ENCODE assay signal across 1 cellular context in the genomic region with DNA sequence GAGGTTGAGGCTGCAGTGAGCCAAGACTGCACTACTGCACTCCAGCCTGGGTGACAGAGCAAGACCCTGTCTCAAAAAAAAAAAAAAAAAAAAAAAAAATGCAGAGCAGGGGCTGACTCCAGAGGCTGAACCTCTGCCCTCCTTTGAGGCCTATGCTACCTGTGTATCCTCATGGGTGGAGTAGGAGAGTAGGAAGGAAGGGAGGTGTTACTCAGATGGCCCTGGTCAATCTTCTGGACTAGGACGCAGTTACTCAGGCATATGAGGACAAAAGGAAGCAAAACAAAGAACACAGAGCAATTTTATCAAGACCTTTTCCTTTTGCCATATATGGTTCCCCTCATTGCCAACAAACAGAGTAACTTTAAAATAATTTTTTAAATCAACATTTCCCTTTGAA.
TF ChIP-seq lines count a peak whose summit lies in the region.

No MANE protein-coding gene starts in this region.

TF ChIP-seq in HepG2, 621 proteins besides CTCF, POLR2A, EP300 and RAD21 (continued from another document):
- TF ChIP-seq ZBTB7A (CRISPR knock-in tag; IDR thresholded peaks at IDR 0.05): no peak
TF ChIP-seq in HepG2: peak in this region for 0.
